Comparison of ENCODE assay signal across 8 cellular contexts in the genomic region with DNA sequence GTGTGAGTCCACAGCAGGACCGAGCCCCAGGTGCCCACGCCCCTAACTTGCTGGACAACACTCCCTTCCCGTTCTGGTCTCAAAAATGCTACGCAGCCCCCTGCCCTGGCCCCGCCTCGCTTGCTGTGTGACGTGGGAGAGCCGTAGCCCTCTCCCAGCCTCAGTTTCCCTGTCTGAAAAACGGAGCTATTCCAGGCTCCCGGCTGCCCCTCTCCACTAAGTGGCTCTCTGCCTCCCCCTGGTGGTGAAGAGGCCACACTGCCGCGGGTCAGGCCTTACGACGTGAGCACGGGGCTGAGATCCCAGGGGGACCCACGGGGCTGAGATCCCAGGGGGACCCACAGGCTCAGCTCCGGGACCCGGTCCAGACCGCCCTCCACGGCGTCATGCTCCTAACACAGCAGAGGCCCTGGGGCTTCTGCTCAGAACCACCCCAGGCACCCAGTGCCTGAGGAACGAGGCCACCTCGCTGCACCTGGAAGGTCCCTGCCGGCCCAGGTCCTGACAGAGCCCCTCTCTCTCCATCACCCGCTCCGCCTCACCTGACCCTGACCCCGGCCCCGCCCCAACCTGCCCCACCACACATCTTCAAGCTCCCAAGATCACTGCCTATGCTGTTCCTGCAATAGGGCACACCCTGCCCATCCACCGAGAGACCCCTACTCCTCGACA. TPM values are rescaled to one million over a fixed set of nuclear protein-coding genes. Genes with fewer than 3 reads are reported as not detected.
DNase-seq lines count a peak whose midpoint lies in the region; ATAC-seq, FAIRE-seq and TF ChIP-seq lines count a peak whose summit lies in the region.

No MANE protein-coding gene starts in this region.

- peaks cover 4% of the 10 kb centered on the region for H3K27me3 Mint-ChIP-seq in activated B cell treated with CpG ODN at 0.5 μM for 24 hours

- H3K36me3 Mint-ChIP-seq in activated B cell treated with CpG ODN at 0.5 μM for 24 hours (ENCODE audit: low read depth) = no peaks in the 10 kb centered on the region

- DNase-seq in NCI-H446 (lab: John Stamatoyannopoulos, UW) (peak; percentile 43 to 73), NCI-H446 treated with DMSO at 0.1 percent for 48 hours (lab: John Stamatoyannopoulos, UW) (no peak), NCI-H1092 treated with DMSO at 0.1 percent for 48 hours (lab: John Stamatoyannopoulos, UW) (peak; percentile 39), activated B cell treated with CpG ODN at 0.5 μM for 24 hours (peak; percentile 72), T47D (ENCODE audit: low read depth in 1 of 2, low spot score in 1 of 2) (peak; percentile 75 to 82), keratinocyte (ENCODE audit: low read depth, low spot score) (no peak)
- peak; percentile 84 to 87 for DNase-seq in stimulated activated CD4-positive, alpha-beta T cell treated with anti-CD3 and anti-CD28 coated beads, Interleukin-2, amount 100 ng/mL, for 48 hours

- no peak overlapping the region for H3K4me2 ChIP-seq in keratinocyte (ENCODE audit: control insufficient read depth, extremely low read depth, insufficient read depth, low read depth, low read length)

- POLR2A ChIA-PET in activated B cell treated with CpG ODN at 0.5 μM for 24 hours (lab: Charles Lee) = no interaction called here

- no peak for FAIRE-seq in keratinocyte (lab: Jason Lieb, UNC)

- H3K4me3 ChIP-seq in keratinocyte (ENCODE audit: control insufficient read depth in 2 of 3, extremely low read depth in 1 of 3, insufficient read depth in 2 of 3, low read depth in 1 of 3, low read length in 3 of 3) = no peak overlapping the region

- H3K4me1 Mint-ChIP-seq in activated B cell treated with CpG ODN at 0.5 μM for 24 hours = peaks cover 3% of the 10 kb centered on the region

- H3K36me3 ChIP-seq in keratinocyte (ENCODE audit: control insufficient read depth in 2 of 2, extremely low read depth in 1 of 2, insufficient read depth in 2 of 2, low read length in 2 of 2) = peaks cover 4 to 10% of the 10 kb centered on the region in 2 experiments

- H2AFZ ChIP-seq in keratinocyte (ENCODE audit: control insufficient read depth, low read length) = no peak overlapping the region

- no peak overlapping the region for H3K27ac ChIP-seq in keratinocyte (ENCODE audit: control insufficient read depth, insufficient read depth, low read length)

- H3K27me3 ChIP-seq in keratinocyte (ENCODE audit: control insufficient read depth, extremely low read depth, insufficient read depth, low read length) = peaks cover 10% of the 10 kb centered on the region

- in situ Hi-C loops in T47D (cut with HindIII; ENCODE audit: low pct_unique_long_range_greater_than_20kb, low sequenced_read_pairs) = no loop called here

- H4K20me1 ChIP-seq in keratinocyte (ENCODE audit: control insufficient read depth, extremely low read depth, insufficient read depth, low read length) = peaks cover 4% of the 10 kb centered on the region

- H3K9me3 ChIP-seq in keratinocyte (ENCODE audit: control insufficient read depth, low read depth, low read length) = no peaks in the 10 kb centered on the region

- CTCF ChIA-PET in activated B cell treated with CpG ODN at 0.5 μM for 24 hours (lab: Charles Lee) = interaction anchor here (0.8 kb wide), 1 partner anchor 238 kb away, joined by 3 read pairs; no protein-coding TSS in a partner anchor

- dilution Hi-C loops in keratinocyte (cut with MboI; ENCODE audit: extremely low pct_ligation_motif_present, low sequenced_read_pairs) = no loop called here

- H3K79me2 ChIP-seq in keratinocyte (ENCODE audit: control insufficient read depth, insufficient read depth, low read length) = no peaks in the 10 kb centered on the region

- no peaks in the 10 kb centered on the region for H3K4me1 ChIP-seq in keratinocyte (ENCODE audit: control insufficient read depth, extremely low read depth, insufficient read depth, low read length)

- intact Hi-C loops in activated B cell treated with CpG ODN at 0.5 μM for 24 hours (cut with micrococcal nuclease) = loop anchor here (1.0 to 2.0 kb wide), 3 partner anchors 42 to 207 kb away; no protein-coding TSS in a partner anchor

- TF ChIP-seq CTCF in activated B cell treated with CpG ODN at 0.5 μM for 24 hours (IDR thresholded peaks at IDR 0.05) (peak; percentile 95), keratinocyte (optimal IDR thresholded peaks at IDR 0.05 in 1 of 3, IDR thresholded peaks at IDR 0.05 in 1 of 3, conservative IDR thresholded peaks at IDR 0.05 in 1 of 3; ENCODE audit: extremely low read depth in 1 of 3, insufficient read depth in 2 of 3, low read length in 3 of 3) (peak; percentile 88 to 96 (median 94))

- H3K9ac ChIP-seq in keratinocyte (ENCODE audit: control insufficient read depth, extremely low read depth, insufficient read depth, low read length) = no peak overlapping the region

- H3K9me3 Mint-ChIP-seq in activated B cell treated with CpG ODN at 0.5 μM for 24 hours = no peaks in the 10 kb centered on the region

- ATAC-seq in activated B cell treated with CpG ODN at 0.5 μM for 24 hours (ENCODE audit: low read depth) (peak; percentile 97), GM21528 (IDR thresholded peaks at IDR 0.05; ENCODE audit: low FRiP score, unreplicated experiment) (no peak)

- H3K9me1 ChIP-seq in keratinocyte (ENCODE audit: control insufficient read depth, extremely low read depth, insufficient read depth, low read length) = no peaks in the 10 kb centered on the region

- no peak overlapping the region for H3K27ac Mint-ChIP-seq in activated B cell treated with CpG ODN at 0.5 μM for 24 hours

- no peak overlapping the region for H3K4me3 Mint-ChIP-seq in activated B cell treated with CpG ODN at 0.5 μM for 24 hours

RNA-seq across cellular contexts. Expression of a gene that starts 26.7 kb away (rescaled TPM):
- 0.42 and 0.55 TPM in 2 replicates for total RNA-seq in activated B cell treated with CpG ODN at 0.5 μM for 24 hours
- 10.4 to 24.5 TPM (median 11.7 TPM) in 3 replicates for polyA plus RNA-seq in keratinocyte
- 28.1 TPM for polyA plus RNA-seq in keratinocyte (2011; ENCODE audit: low read depth)
- 2.8 and 8.9 TPM in 2 replicates for polyA plus RNA-seq in keratinocyte (2011; cell fraction: cytosol; rRNA removed)
- polyA plus RNA-seq in keratinocyte (2011; cell fraction: nucleus; rRNA removed) = 72.6 and 111 TPM in 2 replicates
- 17.4 and 20.1 TPM in 2 replicates for polyA plus RNA-seq in keratinocyte (2012; ENCODE audit: low replicate concordance)
- 10.1 to 23.3 TPM (median 22.6 TPM) in 3 replicates for polyA minus RNA-seq in keratinocyte
- polyA minus RNA-seq in keratinocyte (2011; cell fraction: cytosol; rRNA and poly(A)+ RNA removed) = 18.8 TPM
- 34.1 and 38.5 TPM in 2 replicates for polyA minus RNA-seq in keratinocyte (2011; cell fraction: nucleus; rRNA and poly(A)+ RNA removed)

Comparison
In these comparisons a context has a peak if more than half of its experiments do, and no peak if none do; other contexts are left out.
1. DNase-seq: peak in NCI-H446 (2 of 2), NCI-H1092 treated with DMSO at 0.1 percent for 48 hours (single experiment), activated B cell treated with CpG ODN at 0.5 μM for 24 hours (single experiment), T47D (2 of 2) and stimulated activated CD4-positive, alpha-beta T cell treated with anti-CD3 and anti-CD28 coated beads, Interleukin-2, amount 100 ng/mL, for 48 hours (2 of 2); none in NCI-H446 treated with DMSO at 0.1 percent for 48 hours (single experiment) and keratinocyte (single experiment).